Comparison of ENCODE assay signal across 8 cellular contexts in the genomic region with DNA sequence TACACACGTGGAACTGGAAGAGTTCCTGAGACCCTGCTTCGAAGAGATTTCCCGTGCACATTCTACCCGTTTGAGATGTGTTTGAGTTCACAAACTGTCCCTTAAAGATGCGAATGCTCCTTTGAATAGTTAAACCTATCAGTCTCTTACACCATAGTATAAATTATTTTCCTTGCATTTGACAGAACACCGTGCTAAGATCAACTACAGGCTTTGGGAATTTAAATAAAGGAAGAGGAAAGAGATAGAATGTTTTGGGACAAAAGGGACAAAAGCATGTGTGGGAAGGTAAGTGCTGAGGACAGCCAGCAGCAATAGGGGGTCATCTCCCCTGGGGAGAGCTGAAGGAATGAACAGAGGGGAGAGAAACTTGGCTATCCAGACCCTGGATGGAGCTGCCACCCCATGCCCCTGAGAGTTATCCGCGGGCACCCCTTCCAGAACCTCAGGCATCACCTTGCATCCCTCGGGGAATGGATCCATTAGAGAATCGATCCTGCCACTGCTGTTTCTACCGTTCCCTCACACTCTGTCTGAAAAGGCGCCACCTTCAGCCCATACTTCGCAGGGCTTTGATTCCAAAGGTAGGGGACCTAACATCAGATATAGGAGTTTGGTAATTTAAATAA. TPM values are rescaled to one million over a fixed set of nuclear protein-coding genes. Genes with fewer than 3 reads are reported as not detected.
DNase-seq lines count a peak whose midpoint lies in the region; ATAC-seq and TF ChIP-seq lines count a peak whose summit lies in the region.

No MANE protein-coding gene starts in this region.

- H3K4me3 ChIP-seq in Panc1 (ENCODE audit: low read depth in 2 of 2, low read length in 2 of 2) (peak overlapping the region; percentile 59 to 68), colonic mucosa (peak overlapping the region; percentile 48)

- DNase-seq in ACHN: peak; percentile 35
- no peak for DNase-seq in Panc1 (ENCODE audit: low read depth, low spot score)
- no peak for DNase-seq in colonic mucosa
- no peak for DNase-seq in natural killer cell treated with Interleukin-12 subunit alpha and Interleukin-12 subunit beta and Interleukin-15 and Interleukin-18, amount 100 ng/mL, for 72 hours (ENCODE audit: low spot score)
- DNase-seq in MV-4-11 (lab: John Stamatoyannopoulos, UW): no peak
- DNase-seq in SK-N-DZ (ENCODE audit: low spot score): no peak

- intact Hi-C loops in Panc1 (cut with micrococcal nuclease; ENCODE audit: unreplicated experiment) (no loop called here), colonic mucosa (cut with DNase I) (no loop called here)

- H3K4me3 Mint-ChIP-seq in natural killer cell treated with Interleukin-12 subunit alpha and Interleukin-12 subunit beta and Interleukin-15 and Interleukin-18, amount 100 ng/mL, for 72 hours: peak overlapping the region; percentile 66

- no peaks in the 10 kb centered on the region for H3K9me3 Mint-ChIP-seq in natural killer cell treated with Interleukin-12 subunit alpha and Interleukin-12 subunit beta and Interleukin-15 and Interleukin-18, amount 100 ng/mL, for 72 hours

- H3K4me1 ChIP-seq in Panc1 (ENCODE audit: control insufficient read depth, insufficient read depth, low read length) (0 out of 2 replicates have a peak, but pooled peaks cover 3% of the 10 kb centered on the region), colonic mucosa (peaks cover 11% of the 10 kb centered on the region)

- peak overlapping the region; percentile 26 to 44 for H3K9ac ChIP-seq in colonic mucosa (ENCODE audit: low read depth in 2 of 2, low read length in 2 of 2)

- TF ChIP-seq CTCF in GM12874 (IDR thresholded peaks at IDR 0.05; ENCODE audit: insufficient read depth, low read depth, low read length) (peak; percentile 50; the same call in 1 of the 2 replicates), Panc1 (IDR thresholded peaks at IDR 0.05) (peak; percentile 79; the same call in 1 of the 2 replicates), colonic mucosa (IDR thresholded peaks at IDR 0.05) (no peak)

- POLR2A ChIA-PET in Panc1 (lab: Charles Lee): interaction anchor here (0.6 kb wide), 2 partner anchors 90 to 383 kb away, joined by 3 to 7 read pairs; no protein-coding TSS in a partner anchor

- in situ Hi-C loops in ACHN (cut with HindIII; ENCODE audit: low pct_ligation_motif_present, low pct_unique_long_range_greater_than_20kb, low sequenced_read_pairs) (no loop called here), Panc1 (cut with HindIII; ENCODE audit: low pct_unique_long_range_greater_than_20kb, low sequenced_read_pairs) (no loop called here)

- H3K27ac Mint-ChIP-seq in natural killer cell treated with Interleukin-12 subunit alpha and Interleukin-12 subunit beta and Interleukin-15 and Interleukin-18, amount 100 ng/mL, for 72 hours: peak overlapping the region in 1 of 2 donors; percentile 7

- H3K27me3 Mint-ChIP-seq in natural killer cell treated with Interleukin-12 subunit alpha and Interleukin-12 subunit beta and Interleukin-15 and Interleukin-18, amount 100 ng/mL, for 72 hours: peaks cover 0 to 13% of the 10 kb centered on the region in 2 donors

- H3K27ac ChIP-seq in Panc1 (ENCODE audit: low read length) (peak overlapping the region; percentile 57), colonic mucosa (no peak overlapping the region)

- H3K27me3 ChIP-seq in Panc1 (ENCODE audit: control insufficient read depth, insufficient read depth, low read length) (no peaks in the 10 kb centered on the region), colonic mucosa (no peaks in the 10 kb centered on the region)

- H3K4me1 Mint-ChIP-seq in natural killer cell treated with Interleukin-12 subunit alpha and Interleukin-12 subunit beta and Interleukin-15 and Interleukin-18, amount 100 ng/mL, for 72 hours (ENCODE audit: low read depth in 2 of 2): peaks cover 26 to 27% of the 10 kb centered on the region in 2 donors

- no peaks in the 10 kb centered on the region for H3K36me3 Mint-ChIP-seq in natural killer cell treated with Interleukin-12 subunit alpha and Interleukin-12 subunit beta and Interleukin-15 and Interleukin-18, amount 100 ng/mL, for 72 hours

- CTCF ChIA-PET in Panc1 (lab: Charles Lee): interaction anchor here (0.5 kb wide), 1 partner anchor 346 kb away, joined by 3 read pairs; no protein-coding TSS in a partner anchor

- no peaks in the 10 kb centered on the region for H3K36me3 ChIP-seq in Panc1 (ENCODE audit: control insufficient read depth, insufficient read depth, low read length)
- no peaks in the 10 kb centered on the region for H3K36me3 ChIP-seq in colonic mucosa

- ATAC-seq in Panc1 (peak; percentile 32), GM19452 (IDR thresholded peaks at IDR 0.05; ENCODE audit: unreplicated experiment) (no peak)
- no peak for ATAC-seq in natural killer cell treated with Interleukin-12 subunit alpha and Interleukin-12 subunit beta and Interleukin-15 and Interleukin-18, amount 100 ng/mL, for 72 hours

- H3K9me3 ChIP-seq in Panc1 (ENCODE audit: control insufficient read depth, insufficient read depth, low read depth, low read length): no peaks in the 10 kb centered on the region
- no peaks in the 10 kb centered on the region for H3K9me3 ChIP-seq in colonic mucosa

- BruUV-seq in Panc1 (replicated peaks; lab: Mats Ljungman, UMichigan): TSS peak; percentile 90

RNA-seq across cellular contexts. Expression of a gene that starts 0.9 kb away (rescaled TPM):
- total RNA-seq in Panc1 (2021; ENCODE audit: unreplicated experiment): 34.1 TPM
- 48.5 TPM for polyA plus RNA-seq in Panc1 (2012; ENCODE audit: insufficient read length)
- total RNA-seq in colonic mucosa: 10 to 100 TPM; 25.2 to 33.7 TPM
- 10 to 100 TPM; 23.3 to 71.9 TPM for total RNA-seq in natural killer cell treated with Interleukin-12 subunit alpha and Interleukin-12 subunit beta and Interleukin-15 and Interleukin-18, amount 100 ng/mL, for 72 hours
- polyA plus RNA-seq in SK-N-DZ (2014; cell fraction: cytosol; rRNA removed): 21.3 and 27.5 TPM in 2 replicates
- 76.3 and 141 TPM in 2 replicates for polyA plus RNA-seq in SK-N-DZ (2014; cell fraction: nucleus; rRNA removed)

RNA-seq across cellular contexts. Expression of a gene that starts 50.8 kb away (rescaled TPM):
- total RNA-seq in Panc1 (2021; ENCODE audit: unreplicated experiment): 4.9 TPM
- polyA plus RNA-seq in Panc1 (2012; ENCODE audit: insufficient read length): 1.5 TPM
- 1 to 10 TPM; 3.4 to 3.9 TPM for total RNA-seq in colonic mucosa
- total RNA-seq in natural killer cell treated with Interleukin-12 subunit alpha and Interleukin-12 subunit beta and Interleukin-15 and Interleukin-18, amount 100 ng/mL, for 72 hours: 1 to 10 TPM; 4.9 to 7.4 TPM
- 2.1 and 2.3 TPM in 2 replicates for polyA plus RNA-seq in SK-N-DZ (2014; cell fraction: cytosol; rRNA removed)
- 5.6 and 14.4 TPM in 2 replicates for polyA plus RNA-seq in SK-N-DZ (2014; cell fraction: nucleus; rRNA removed)
